In genomic region chr12:115752913-115753726, GRCh38 we compare ENCODE assay signal across 8 cellular contexts.
A peak's percentile ranks its signal among the peaks of the same experiment; 100 is the strongest.
DNase-seq lines count a peak whose midpoint lies in the region; ATAC-seq and TF ChIP-seq lines count a peak whose summit lies in the region.

No MANE protein-coding gene starts in this region.

- intact Hi-C loops in heart left ventricle (cut with DNase I): loop anchor here (1.0 to 10.0 kb wide), 18 partner anchors 91 to 1091 kb away; partner anchors contain the start of gene TBX3 (in 2 of the 10)

- peaks cover 0 to 26% (median 11%) of the 10 kb centered on the region in 9 donors for H3K27me3 ChIP-seq in heart left ventricle

- TF ChIP-seq CTCF in GM12864 (IDR thresholded peaks at IDR 0.05; ENCODE audit: low read depth, low read length, missing control alignments) (peak; percentile 55), WTC11 (IDR thresholded peaks at IDR 0.05) (peak; percentile 18; the same call in 1 of the 2 replicates), heart left ventricle (IDR thresholded peaks at IDR 0.05) (peak; percentile 40 to 79 (median 70)), retinal pigment epithelial cell (conservative IDR thresholded peaks at IDR 0.05; ENCODE audit: low read depth, low read length) (peak; percentile 44)

- H3K4me1 Mint-ChIP-seq in WTC11: peaks cover 12% of the 10 kb centered on the region

- WGBS in heart left ventricle, 4 donors: 56 to 72% (median 62%) methylated on average over 5 of the region's 5 CpGs

- H3K4me3 Mint-ChIP-seq in WTC11: no peak overlapping the region

- peak; percentile 68 for DNase-seq in A172 (ENCODE audit: low spot score)
- DNase-seq in GM12864 (ENCODE audit: low read depth): no peak
- DNase-seq in NCI-H146 (lab: John Stamatoyannopoulos, UW): peak; percentile 3
- peak; percentile 17 for DNase-seq in WTC11 (ENCODE audit: low spot score)
- peak in 4 of 5 donors; percentile 29 to 47 (median 36) for DNase-seq in heart left ventricle
- DNase-seq in retinal pigment epithelial cell (ENCODE audit: low read depth): no peak

- no peak for TF ChIP-seq POLR2A in heart left ventricle (IDR thresholded peaks at IDR 0.05)

- H3K36me3 ChIP-seq in heart left ventricle: no peaks in the 10 kb centered on the region

- no peak overlapping the region for H3K27ac Mint-ChIP-seq in WTC11

- H3K4me1 ChIP-seq in heart left ventricle: peaks cover 0 to 16% (median 3%) of the 10 kb centered on the region in 12 donors

- ATAC-seq in WTC11 (peak; percentile 91), heart left ventricle (peak; percentile 80 to 94 (median 88)), GM19035 (IDR thresholded peaks at IDR 0.05; ENCODE audit: unreplicated experiment) (no peak)
- no peak for ATAC-seq in activated CD4-positive, CD25-positive, alpha-beta regulatory T cell treated with anti-CD3 and anti-CD28 coated beads, Interleukin-2, amount 50 U/mL, for 24 hours

- no peak overlapping the region for H3K27ac ChIP-seq in heart left ventricle

- no peaks in the 10 kb centered on the region for H3K27me3 Mint-ChIP-seq in WTC11 (ENCODE audit: low read depth)

- H3K9me3 ChIP-seq in heart left ventricle: no peaks in the 10 kb centered on the region

- CTCF ChIA-PET in WTC11 (lab: Charles Lee): interaction anchor here (0.6 kb wide), 1 partner anchor 10 kb away, joined by 3 read pairs; no protein-coding TSS in a partner anchor

- no peaks in the 10 kb centered on the region for H3K36me3 Mint-ChIP-seq in WTC11

- POLR2A ChIA-PET in WTC11 (lab: Charles Lee): no interaction called here

- H3K4me3 ChIP-seq in GM12864 (ENCODE audit: low read depth, low read length) (no peak overlapping the region), heart left ventricle (no peak overlapping the region), retinal pigment epithelial cell (ENCODE audit: low read length) (no peak overlapping the region)

- H3K9me3 Mint-ChIP-seq in WTC11: no peaks in the 10 kb centered on the region

TF ChIP-seq in WTC11, 78 proteins besides CTCF, POLR2A, EP300 and RAD21:
- TF ChIP-seq ATF3 (CRISPR knock-in tag; conservative IDR thresholded peaks at IDR 0.05): no peak
- TF ChIP-seq FOXJ3 (CRISPR knock-in tag; IDR thresholded peaks at IDR 0.05; ENCODE audit: borderline replicate concordance): no peak
- no peak for TF ChIP-seq ZNF671 (CRISPR knock-in tag; IDR thresholded peaks at IDR 0.05)
- no peak for TF ChIP-seq ZSCAN18 (CRISPR knock-in tag; IDR thresholded peaks at IDR 0.05)

Comparison
In these comparisons a context has a peak if more than half of its experiments do, and no peak if none do; other contexts are left out.
1. DNase-seq: peak in A172 (single experiment), NCI-H146 (single experiment), WTC11 (single experiment) and heart left ventricle (4 of 5); none in GM12864 (single experiment) and retinal pigment epithelial cell (single experiment).
2. CTCF ChIP-seq: peak in every context shown above with its lines; median percentile 70 in heart left ventricle; 55 in GM12864; 44 in retinal pigment epithelial cell; 18 in WTC11.
3. ATAC-seq: peak in WTC11 (single experiment) and heart left ventricle (4 of 4); none in GM19035 (single experiment) and activated CD4-positive, CD25-positive, alpha-beta regulatory T cell treated with anti-CD3 and anti-CD28 coated beads, Interleukin-2, amount 50 U/mL, for 24 hours (0 of 2).